In genomic region chr7:140222797-140223196, GRCh38 we compare ENCODE assay signal across 17 cellular contexts. TPM values are rescaled to one million over a fixed set of nuclear protein-coding genes. Genes with fewer than 3 reads are reported as not detected.
DNase-seq lines count a peak whose midpoint lies in the region; ATAC-seq, FAIRE-seq and TF ChIP-seq lines count a peak whose summit lies in the region.
"Had no signal": no experiment of that assay in that cellular context is flagged by ENCODE, and none has a peak within 500 bp of the region (broad histone marks: within the 10 kb centered on the region; RNA-seq: fewer than 3 reads in every experiment).

No MANE protein-coding gene starts in this region.

- H3K4me1 Mint-ChIP-seq in activated T-helper 1 cell treated with anti-CD3 and anti-CD28 coated beads, Interleukin-12 subunit alpha, Interleukin-12 subunit beta, Interleukin-2, Interleukin-4 antibody, amounts not matched to agents 30 ng/mL and 10 ng/mL and 1 ng/mL, durations not matched to agents 14 hours and 24 hours and 36 hours (ENCODE audit: low read depth): peaks cover 53% of the 10 kb centered on the region
- H3K4me1 Mint-ChIP-seq in neural progenitor cell: peaks cover 7% of the 10 kb centered on the region
- H3K4me1 Mint-ChIP-seq in MCF 10A (ENCODE audit: insufficient read depth, unreplicated experiment): no peaks in the 10 kb centered on the region

- H3K79me2 ChIP-seq in neural progenitor cell (ENCODE audit: low read depth): no peaks in the 10 kb centered on the region

- peak overlapping the region; percentile 5 for H3K4me3 Mint-ChIP-seq in activated T-helper 1 cell treated with anti-CD3 and anti-CD28 coated beads, Interleukin-12 subunit alpha, Interleukin-12 subunit beta, Interleukin-2, Interleukin-4 antibody, amounts not matched to agents 30 ng/mL and 10 ng/mL and 1 ng/mL, durations not matched to agents 14 hours and 24 hours and 36 hours
- H3K4me3 Mint-ChIP-seq in neural progenitor cell: no peak overlapping the region
- no peak overlapping the region for H3K4me3 Mint-ChIP-seq in MCF 10A (ENCODE audit: unreplicated experiment)

- H3K9me3 ChIP-seq in BLaER1: peaks cover 9% of the 10 kb centered on the region
- no peaks in the 10 kb centered on the region for H3K9me3 ChIP-seq in neural progenitor cell (ENCODE audit: low read depth)
- H3K9me3 ChIP-seq: adrenal gland, suprapubic skin had no signal

- peaks cover 3% of the 10 kb centered on the region for H3K9me3 Mint-ChIP-seq in activated T-helper 1 cell treated with anti-CD3 and anti-CD28 coated beads, Interleukin-12 subunit alpha, Interleukin-12 subunit beta, Interleukin-2, Interleukin-4 antibody, amounts not matched to agents 30 ng/mL and 10 ng/mL and 1 ng/mL, durations not matched to agents 14 hours and 24 hours and 36 hours
- no peaks in the 10 kb centered on the region for H3K9me3 Mint-ChIP-seq in neural progenitor cell
- no peaks in the 10 kb centered on the region for H3K9me3 Mint-ChIP-seq in MCF 10A (ENCODE audit: unreplicated experiment)

- H3K9ac ChIP-seq in BLaER1 (no peak overlapping the region), neural progenitor cell (no peak overlapping the region)
- H3K9ac ChIP-seq: KMS-11 had no signal

- H4K20me1 ChIP-seq in BLaER1: no peaks in the 10 kb centered on the region
- no peaks in the 10 kb centered on the region for H4K20me1 ChIP-seq in neural progenitor cell (ENCODE audit: low read depth)

- TF ChIP-seq CTCF in neural progenitor cell (IDR thresholded peaks at IDR 0.05): no peak
- TF ChIP-seq CTCF in MCF 10A (IDR thresholded peaks at IDR 0.05; ENCODE audit: unreplicated experiment): no peak

- no peak overlapping the region for H3K27ac ChIP-seq in BLaER1
- no peak overlapping the region for H3K27ac ChIP-seq in neural progenitor cell
- H3K27ac ChIP-seq: adrenal gland, KMS-11, suprapubic skin had no signal

- no TSS peak for BruUV-seq in MCF 10A (replicated peaks; lab: Mats Ljungman, UMichigan)

- intact Hi-C loops in activated T-helper 1 cell treated with anti-CD3 and anti-CD28 coated beads, Interleukin-12 subunit alpha, Interleukin-12 subunit beta, Interleukin-2, Interleukin-4 antibody, amounts not matched to agents 30 ng/mL and 10 ng/mL and 1 ng/mL, durations not matched to agents 14 hours and 24 hours and 36 hours (cut with micrococcal nuclease): loop anchor here (1.0 to 10.0 kb wide), 3 partner anchors 9 to 538 kb away; no protein-coding TSS in a partner anchor
- intact Hi-C loops in MCF 10A (cut with micrococcal nuclease): no loop called here

- H3F3A ChIP-seq in neural progenitor cell (ENCODE audit: low read depth): no peaks in the 10 kb centered on the region

- CTCF ChIA-PET in MCF 10A (lab: Yijun Ruan, JAX): interaction anchor here (0.7 kb wide), 1 partner anchor 90 kb away, joined by 3 read pairs; no protein-coding TSS in a partner anchor

- H3K27ac Mint-ChIP-seq in activated T-helper 1 cell treated with anti-CD3 and anti-CD28 coated beads, Interleukin-12 subunit alpha, Interleukin-12 subunit beta, Interleukin-2, Interleukin-4 antibody, amounts not matched to agents 30 ng/mL and 10 ng/mL and 1 ng/mL, durations not matched to agents 14 hours and 24 hours and 36 hours: no peak overlapping the region
- no peak overlapping the region for H3K27ac Mint-ChIP-seq in neural progenitor cell
- H3K27ac Mint-ChIP-seq in MCF 10A (ENCODE audit: low read depth, unreplicated experiment): no peak overlapping the region

- H3K27me3 ChIP-seq in BLaER1 (no peaks in the 10 kb centered on the region), neural progenitor cell (peaks cover 5% of the 10 kb centered on the region)
- H3K27me3 ChIP-seq: adrenal gland, suprapubic skin had no signal

- ATAC-seq in HG02885 (IDR thresholded peaks at IDR 0.05; ENCODE audit: poor library complexity, unreplicated experiment): peak; percentile 74
- no peak for ATAC-seq in HG03039 (IDR thresholded peaks at IDR 0.05; ENCODE audit: unreplicated experiment)
- ATAC-seq: esophagus mucosa, SK-N-SH treated with all-trans-retinoic acid at 6 μM for 48 hours had no signal

- FAIRE-seq in GM18507 (lab: Jason Lieb, UNC): peak; percentile 58
- FAIRE-seq: G401.6 had no signal

- peaks cover 8% of the 10 kb centered on the region for H3K4me1 ChIP-seq in BLaER1
- H3K4me1 ChIP-seq in neural progenitor cell: no peaks in the 10 kb centered on the region
- H3K4me1 ChIP-seq: adrenal gland, suprapubic skin had no signal

- POLR2A ChIA-PET in MCF 10A (lab: Yijun Ruan, JAX): no interaction called here

- H3K36me3 Mint-ChIP-seq in activated T-helper 1 cell treated with anti-CD3 and anti-CD28 coated beads, Interleukin-12 subunit alpha, Interleukin-12 subunit beta, Interleukin-2, Interleukin-4 antibody, amounts not matched to agents 30 ng/mL and 10 ng/mL and 1 ng/mL, durations not matched to agents 14 hours and 24 hours and 36 hours (ENCODE audit: low read depth): peaks cover 2% of the 10 kb centered on the region
- H3K36me3 Mint-ChIP-seq in neural progenitor cell (no peaks in the 10 kb centered on the region), MCF 10A (ENCODE audit: insufficient read depth, unreplicated experiment) (no peaks in the 10 kb centered on the region)

- H3K4me3 ChIP-seq in BLaER1 (no peak overlapping the region), neural progenitor cell (no peak overlapping the region)
- H3K4me3 ChIP-seq: adrenal gland, suprapubic skin had no signal

- H2AFZ ChIP-seq in neural progenitor cell (replicated peaks): no peak overlapping the region

- H3K27me3 Mint-ChIP-seq in activated T-helper 1 cell treated with anti-CD3 and anti-CD28 coated beads, Interleukin-12 subunit alpha, Interleukin-12 subunit beta, Interleukin-2, Interleukin-4 antibody, amounts not matched to agents 30 ng/mL and 10 ng/mL and 1 ng/mL, durations not matched to agents 14 hours and 24 hours and 36 hours (ENCODE audit: insufficient read depth): no peaks in the 10 kb centered on the region
- H3K27me3 Mint-ChIP-seq in neural progenitor cell (ENCODE audit: insufficient read depth, low read depth): peaks cover 4% of the 10 kb centered on the region
- H3K27me3 Mint-ChIP-seq in MCF 10A (ENCODE audit: insufficient read depth, unreplicated experiment): no peaks in the 10 kb centered on the region

- H3K4me2 ChIP-seq in BLaER1 (peak overlapping the region; percentile 32), neural progenitor cell (no peak overlapping the region)
- H3K4me2 ChIP-seq: KMS-11 had no signal

- H3K36me3 ChIP-seq in BLaER1 (no peaks in the 10 kb centered on the region), neural progenitor cell (no peaks in the 10 kb centered on the region)
- H3K36me3 ChIP-seq: adrenal gland, suprapubic skin had no signal

- DNase-seq in GM18507 (ENCODE audit: extremely low spot score, insufficient read length, low read depth): no peak
- DNase-seq in activated T-helper 1 cell treated with anti-CD3 and anti-CD28 coated beads, Interleukin-12 subunit alpha, Interleukin-12 subunit beta, Interleukin-2, Interleukin-4 antibody, amounts not matched to agents 30 ng/mL and 10 ng/mL and 1 ng/mL, durations not matched to agents 14 hours and 24 hours and 36 hours (ENCODE audit: low spot score): no peak
- DNase-seq in neural progenitor cell (ENCODE audit: low spot score): no peak
- DNase-seq in MCF 10A (ENCODE audit: unreplicated experiment): no peak
- DNase-seq in HuH-7.5 (ENCODE audit: low spot score): no peak
- DNase-seq: adrenal gland; NCI-H1417; NCI-H2171 treated with DMSO at 0.1 percent for 48 hours; stimulated activated CD4-positive, alpha-beta T cell treated with anti-CD3 and anti-CD28 coated beads, Interleukin-4, amount 100 ng/mL, for 24 hours had no signal

RNA-seq across cellular contexts. Expression of gene KDM7A, which starts 46.0 kb away (rescaled TPM):
- 24.7 and 28.1 TPM in 2 replicates for total RNA-seq in activated T-helper 1 cell treated with anti-CD3 and anti-CD28 coated beads, Interleukin-12 subunit alpha, Interleukin-12 subunit beta, Interleukin-2, Interleukin-4 antibody, amounts not matched to agents 30 ng/mL and 10 ng/mL and 1 ng/mL, durations not matched to agents 14 hours and 24 hours and 36 hours
- total RNA-seq in neural progenitor cell (ENCODE audit: low replicate concordance) (10.5 and 13.6 TPM in 2 replicates), MCF 10A (2022) (12.4 and 14.2 TPM in 2 replicates)
